Comparison of ENCODE assay signal across 2 cellular contexts in the genomic region with DNA sequence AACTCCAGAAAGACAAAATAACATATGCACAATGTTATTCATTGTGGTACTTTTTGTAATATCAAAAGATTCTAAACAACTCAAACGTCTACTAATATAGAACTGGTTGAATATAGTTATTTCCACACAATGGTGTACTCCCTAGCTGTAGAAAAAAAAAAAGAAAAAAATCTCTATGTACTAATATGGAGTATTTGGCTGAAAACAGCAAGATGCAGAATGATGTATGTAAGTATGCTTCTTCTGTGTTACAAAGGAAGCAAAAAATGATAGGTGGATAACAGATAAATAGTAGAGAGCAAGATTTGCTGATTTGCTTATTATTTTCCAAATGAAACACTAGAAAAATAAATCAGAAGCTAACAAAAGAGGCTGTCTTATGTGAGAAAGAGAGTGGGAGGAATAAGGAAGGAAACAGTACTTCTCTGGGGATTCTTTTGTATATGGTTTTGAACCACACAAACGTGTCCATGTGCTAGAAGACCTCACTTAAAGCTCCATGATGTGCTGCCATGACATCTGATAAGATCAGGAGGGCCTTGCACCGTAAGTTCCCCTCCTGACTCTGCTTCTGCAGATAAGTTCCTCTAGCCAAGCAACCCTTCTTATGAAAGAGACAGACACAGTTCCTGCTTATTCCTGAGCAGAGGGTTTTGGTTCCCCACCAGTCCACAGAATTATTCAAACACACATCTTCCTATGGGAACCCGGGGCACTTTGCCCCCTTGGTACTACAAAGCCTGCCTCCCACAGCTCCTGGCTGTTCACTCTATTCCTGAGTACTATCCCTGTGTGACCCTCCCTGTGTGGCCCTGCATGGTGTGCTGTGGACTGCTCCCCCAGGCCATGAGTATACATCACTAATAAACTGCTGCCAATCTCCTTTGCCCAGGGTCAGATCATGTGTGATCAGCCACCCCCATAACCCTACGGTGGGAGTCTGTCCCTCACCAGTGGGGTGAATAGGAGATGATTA.
TF ChIP-seq lines count a peak whose summit lies in the region.

No MANE protein-coding gene starts in this region.

TF ChIP-seq in HepG2, 621 proteins besides CTCF, POLR2A, EP300 and RAD21 (continues in another document):
- TF ChIP-seq, protein P1, sequence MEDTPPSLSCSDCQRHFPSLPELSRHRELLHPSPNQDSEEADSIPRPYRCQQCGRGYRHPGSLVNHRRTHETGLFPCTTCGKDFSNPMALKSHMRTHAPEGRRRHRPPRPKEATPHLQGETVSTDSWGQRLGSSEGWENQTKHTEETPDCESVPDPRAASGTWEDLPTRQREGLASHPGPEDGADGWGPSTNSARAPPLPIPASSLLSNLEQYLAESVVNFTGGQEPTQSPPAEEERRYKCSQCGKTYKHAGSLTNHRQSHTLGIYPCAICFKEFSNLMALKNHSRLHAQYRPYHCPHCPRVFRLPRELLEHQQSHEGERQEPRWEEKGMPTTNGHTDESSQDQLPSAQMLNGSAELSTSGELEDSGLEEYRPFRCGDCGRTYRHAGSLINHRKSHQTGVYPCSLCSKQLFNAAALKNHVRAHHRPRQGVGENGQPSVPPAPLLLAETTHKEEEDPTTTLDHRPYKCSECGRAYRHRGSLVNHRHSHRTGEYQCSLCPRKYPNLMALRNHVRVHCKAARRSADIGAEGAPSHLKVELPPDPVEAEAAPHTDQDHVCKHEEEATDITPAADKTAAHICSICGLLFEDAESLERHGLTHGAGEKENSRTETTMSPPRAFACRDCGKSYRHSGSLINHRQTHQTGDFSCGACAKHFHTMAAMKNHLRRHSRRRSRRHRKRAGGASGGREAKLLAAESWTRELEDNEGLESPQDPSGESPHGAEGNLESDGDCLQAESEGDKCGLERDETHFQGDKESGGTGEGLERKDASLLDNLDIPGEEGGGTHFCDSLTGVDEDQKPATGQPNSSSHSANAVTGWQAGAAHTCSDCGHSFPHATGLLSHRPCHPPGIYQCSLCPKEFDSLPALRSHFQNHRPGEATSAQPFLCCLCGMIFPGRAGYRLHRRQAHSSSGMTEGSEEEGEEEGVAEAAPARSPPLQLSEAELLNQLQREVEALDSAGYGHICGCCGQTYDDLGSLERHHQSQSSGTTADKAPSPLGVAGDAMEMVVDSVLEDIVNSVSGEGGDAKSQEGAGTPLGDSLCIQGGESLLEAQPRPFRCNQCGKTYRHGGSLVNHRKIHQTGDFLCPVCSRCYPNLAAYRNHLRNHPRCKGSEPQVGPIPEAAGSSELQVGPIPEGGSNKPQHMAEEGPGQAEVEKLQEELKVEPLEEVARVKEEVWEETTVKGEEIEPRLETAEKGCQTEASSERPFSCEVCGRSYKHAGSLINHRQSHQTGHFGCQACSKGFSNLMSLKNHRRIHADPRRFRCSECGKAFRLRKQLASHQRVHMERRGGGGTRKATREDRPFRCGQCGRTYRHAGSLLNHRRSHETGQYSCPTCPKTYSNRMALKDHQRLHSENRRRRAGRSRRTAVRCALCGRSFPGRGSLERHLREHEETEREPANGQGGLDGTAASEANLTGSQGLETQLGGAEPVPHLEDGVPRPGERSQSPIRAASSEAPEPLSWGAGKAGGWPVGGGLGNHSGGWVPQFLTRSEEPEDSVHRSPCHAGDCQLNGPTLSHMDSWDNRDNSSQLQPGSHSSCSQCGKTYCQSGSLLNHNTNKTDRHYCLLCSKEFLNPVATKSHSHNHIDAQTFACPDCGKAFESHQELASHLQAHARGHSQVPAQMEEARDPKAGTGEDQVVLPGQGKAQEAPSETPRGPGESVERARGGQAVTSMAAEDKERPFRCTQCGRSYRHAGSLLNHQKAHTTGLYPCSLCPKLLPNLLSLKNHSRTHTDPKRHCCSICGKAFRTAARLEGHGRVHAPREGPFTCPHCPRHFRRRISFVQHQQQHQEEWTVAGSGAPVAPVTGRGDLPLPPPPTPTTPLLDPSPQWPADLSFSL (CRISPR knock-in tag; IDR thresholded peaks at IDR 0.05) = no peak
- TF ChIP-seq ZNF720 (CRISPR knock-in tag; IDR thresholded peaks at IDR 0.05) (no peak), TAF15 (IDR thresholded peaks at IDR 0.05; ENCODE audit: low read depth, low read length, poor library complexity, severe bottlenecking) (no peak), AGO2 (optimal IDR thresholded peaks at IDR 0.05; ENCODE audit: low read depth, low read length) (no peak), RXRA (CRISPR knock-in tag; IDR thresholded peaks at IDR 0.05) (no peak), GPN1 (CRISPR knock-in tag; IDR thresholded peaks at IDR 0.05; ENCODE audit: borderline replicate concordance) (no peak), DMTF1 (CRISPR knock-in tag; IDR thresholded peaks at IDR 0.05) (no peak)
- TF ChIP-seq, protein P2, sequence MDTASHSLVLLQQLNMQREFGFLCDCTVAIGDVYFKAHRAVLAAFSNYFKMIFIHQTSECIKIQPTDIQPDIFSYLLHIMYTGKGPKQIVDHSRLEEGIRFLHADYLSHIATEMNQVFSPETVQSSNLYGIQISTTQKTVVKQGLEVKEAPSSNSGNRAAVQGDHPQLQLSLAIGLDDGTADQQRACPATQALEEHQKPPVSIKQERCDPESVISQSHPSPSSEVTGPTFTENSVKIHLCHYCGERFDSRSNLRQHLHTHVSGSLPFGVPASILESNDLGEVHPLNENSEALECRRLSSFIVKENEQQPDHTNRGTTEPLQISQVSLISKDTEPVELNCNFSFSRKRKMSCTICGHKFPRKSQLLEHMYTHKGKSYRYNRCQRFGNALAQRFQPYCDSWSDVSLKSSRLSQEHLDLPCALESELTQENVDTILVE (CRISPR knock-in tag; IDR thresholded peaks at IDR 0.05) = no peak
- TF ChIP-seq, protein P3, sequence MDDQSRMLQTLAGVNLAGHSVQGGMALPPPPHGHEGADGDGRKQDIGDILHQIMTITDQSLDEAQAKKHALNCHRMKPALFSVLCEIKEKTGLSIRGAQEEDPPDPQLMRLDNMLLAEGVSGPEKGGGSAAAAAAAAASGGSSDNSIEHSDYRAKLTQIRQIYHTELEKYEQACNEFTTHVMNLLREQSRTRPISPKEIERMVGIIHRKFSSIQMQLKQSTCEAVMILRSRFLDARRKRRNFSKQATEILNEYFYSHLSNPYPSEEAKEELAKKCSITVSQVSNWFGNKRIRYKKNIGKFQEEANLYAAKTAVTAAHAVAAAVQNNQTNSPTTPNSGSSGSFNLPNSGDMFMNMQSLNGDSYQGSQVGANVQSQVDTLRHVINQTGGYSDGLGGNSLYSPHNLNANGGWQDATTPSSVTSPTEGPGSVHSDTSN (CRISPR knock-in tag; IDR thresholded peaks at IDR 0.05; ENCODE audit: borderline replicate concordance) = no peak

TF ChIP-seq in K562, 482 proteins besides CTCF, POLR2A, EP300 and RAD21 (continued from another document and continues in another):
- TF ChIP-seq, protein P4, sequence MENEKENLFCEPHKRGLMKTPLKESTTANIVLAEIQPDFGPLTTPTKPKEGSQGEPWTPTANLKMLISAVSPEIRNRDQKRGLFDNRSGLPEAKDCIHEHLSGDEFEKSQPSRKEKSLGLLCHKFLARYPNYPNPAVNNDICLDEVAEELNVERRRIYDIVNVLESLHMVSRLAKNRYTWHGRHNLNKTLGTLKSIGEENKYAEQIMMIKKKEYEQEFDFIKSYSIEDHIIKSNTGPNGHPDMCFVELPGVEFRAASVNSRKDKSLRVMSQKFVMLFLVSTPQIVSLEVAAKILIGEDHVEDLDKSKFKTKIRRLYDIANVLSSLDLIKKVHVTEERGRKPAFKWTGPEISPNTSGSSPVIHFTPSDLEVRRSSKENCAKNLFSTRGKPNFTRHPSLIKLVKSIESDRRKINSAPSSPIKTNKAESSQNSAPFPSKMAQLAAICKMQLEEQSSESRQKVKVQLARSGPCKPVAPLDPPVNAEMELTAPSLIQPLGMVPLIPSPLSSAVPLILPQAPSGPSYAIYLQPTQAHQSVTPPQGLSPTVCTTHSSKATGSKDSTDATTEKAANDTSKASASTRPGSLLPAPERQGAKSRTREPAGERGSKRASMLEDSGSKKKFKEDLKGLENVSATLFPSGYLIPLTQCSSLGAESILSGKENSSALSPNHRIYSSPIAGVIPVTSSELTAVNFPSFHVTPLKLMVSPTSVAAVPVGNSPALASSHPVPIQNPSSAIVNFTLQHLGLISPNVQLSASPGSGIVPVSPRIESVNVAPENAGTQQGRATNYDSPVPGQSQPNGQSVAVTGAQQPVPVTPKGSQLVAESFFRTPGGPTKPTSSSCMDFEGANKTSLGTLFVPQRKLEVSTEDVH (IDR thresholded peaks at IDR 0.05; ENCODE audit: low read depth, partially characterized antibody) = peak; percentile 23
- TF ChIP-seq KDM4B (IDR thresholded peaks at IDR 0.05; ENCODE audit: borderline replicate concordance in 2 of 2, low read depth in 1 of 2) = no peak
- no peak for TF ChIP-seq ZNF274 (IDR thresholded peaks at IDR 0.05; ENCODE audit: borderline replicate concordance, low read depth, low read length)
- TF ChIP-seq PBX2 (CRISPR knock-in tag; IDR thresholded peaks at IDR 0.05; ENCODE audit: low read depth) = no peak
- TF ChIP-seq PBX2 (tag; conservative IDR thresholded peaks at IDR 0.05; ENCODE audit: low read depth) = no peak; the same call in 1 of the 2 replicates
- TF ChIP-seq L3MBTL2 (IDR thresholded peaks at IDR 0.05) = peak; percentile 95
- TF ChIP-seq ZNF707 (CRISPR knock-in tag; conservative IDR thresholded peaks at IDR 0.05) = no peak
- TF ChIP-seq LCOR (CRISPR knock-in tag; IDR thresholded peaks at IDR 0.05) = peak; percentile 30; the same call in 1 of the 2 replicates
- TF ChIP-seq ZNF347 (CRISPR knock-in tag; IDR thresholded peaks at IDR 0.05; ENCODE audit: low read depth) = no peak
- TF ChIP-seq ZZZ3 (IDR thresholded peaks at IDR 0.05) = 0 out of 2 replicates have a peak, but pooled peaks have one; percentile 66
- TF ChIP-seq ZC3H11A (IDR thresholded peaks at IDR 0.05; ENCODE audit: low read depth, low read length) = no peak
- peak; percentile 89 for TF ChIP-seq BACH1 (tag; IDR thresholded peaks at IDR 0.05)
- no peak for TF ChIP-seq BCLAF1 (IDR thresholded peaks at IDR 0.05; ENCODE audit: borderline replicate concordance in 1 of 2, control insufficient read depth in 1 of 2, low read depth in 2 of 2, low read length in 1 of 2)
